Comparison of ENCODE assay signal across 21 cellular contexts in genomic region chr2:205073433-205074020, GRCh38.
DNase-seq lines count a peak whose midpoint lies in the region; ATAC-seq, FAIRE-seq and TF ChIP-seq lines count a peak whose summit lies in the region.
"Had no signal": no experiment of that assay in that cellular context is flagged by ENCODE, and none has a peak within 500 bp of the region (broad histone marks: within the 10 kb centered on the region; RNA-seq: fewer than 3 reads in every experiment).

No MANE protein-coding gene starts in this region.

- H3K9me3 ChIP-seq in SK-N-SH (no peaks in the 10 kb centered on the region), endothelial cell of umbilical vein (replicated peaks; ENCODE audit: control insufficient read depth, insufficient read depth, low read length) (no peaks in the 10 kb centered on the region), HepG2 (ENCODE audit: low read length) (no peaks in the 10 kb centered on the region)
- H3K9me3 ChIP-seq: BLaER1 had no signal

- dilution Hi-C loops in endothelial cell of umbilical vein (cut with MboI; ENCODE audit: extremely low pct_ligation_motif_present, low sequenced_read_pairs), result no loop called here

- TF ChIP-seq EP300 in SK-N-SH (IDR thresholded peaks at IDR 0.05; ENCODE audit: borderline replicate concordance in 1 of 2, low read depth in 1 of 2, low read length in 1 of 2) (peak in 1 of 2 experiments; percentile 53; a peak in 1 of 4 replicates), HepG2 (IDR thresholded peaks at IDR 0.05; ENCODE audit: low read depth in 2 of 2, low read length in 2 of 2) (no peak), HepG2 (CRISPR knock-in tag; IDR thresholded peaks at IDR 0.05; ENCODE audit: borderline replicate concordance) (no peak)

- H3K4me2 ChIP-seq in SK-N-SH, result no peak overlapping the region
- H3K4me2 ChIP-seq in endothelial cell of umbilical vein (ENCODE audit: insufficient read depth, low read length), result no peak overlapping the region
- no peak overlapping the region for H3K4me2 ChIP-seq in HepG2 (ENCODE audit: low read depth, low read length)
- H3K4me2 ChIP-seq: BLaER1 had no signal

- intact Hi-C loops in endothelial cell of umbilical vein (cut with micrococcal nuclease) (no loop called here), HepG2 (cut with micrococcal nuclease; ENCODE audit: unreplicated experiment) (no loop called here)

- no peak for TF ChIP-seq CTCF in SK-N-SH (IDR thresholded peaks at IDR 0.05)
- TF ChIP-seq CTCF in endothelial cell of umbilical vein (IDR thresholded peaks at IDR 0.05; ENCODE audit: extremely low read depth in 1 of 2, insufficient read depth in 1 of 2, low read depth in 1 of 2, low read length in 2 of 2), result no peak
- TF ChIP-seq CTCF in osteocyte (IDR thresholded peaks at IDR 0.05), result no peak
- no peak for TF ChIP-seq CTCF in HepG2 (CRISPR knock-in tag; IDR thresholded peaks at IDR 0.05)

- H3K79me2 ChIP-seq in SK-N-SH (ENCODE audit: insufficient read depth), result no peaks in the 10 kb centered on the region
- no peaks in the 10 kb centered on the region for H3K79me2 ChIP-seq in endothelial cell of umbilical vein (ENCODE audit: control insufficient read depth, insufficient read depth, low read length)
- no peaks in the 10 kb centered on the region for H3K79me2 ChIP-seq in HepG2 (ENCODE audit: insufficient read depth, low read length)

- POLR2A ChIA-PET in SK-N-SH (lab: Yijun Ruan, JAX), result no interaction called here
- POLR2A ChIA-PET in endothelial cell of umbilical vein (lab: Charles Lee), result no interaction called here
- POLR2A ChIA-PET in HepG2 (lab: Yijun Ruan, JAX), result no interaction called here

- in situ Hi-C loops in HepG2 (cut with HindIII; ENCODE audit: extremely low pct_ligation_motif_present, low pct_unique_long_range_greater_than_20kb), result no loop called here

- H3K4me3 Mint-ChIP-seq in osteocyte (ENCODE audit: unreplicated experiment), result no peak overlapping the region
- H3K4me3 Mint-ChIP-seq: CD4-positive, CD25-positive, alpha-beta regulatory T cell; H9 had no signal

- H3K27ac ChIP-seq in SK-N-SH (ENCODE audit: low read depth in 2 of 2, low read length in 1 of 2), result peak overlapping the region in 1 of 2 experiments; percentile 94; a peak in 2 of 4 replicates
- H3K27ac ChIP-seq in endothelial cell of umbilical vein (ENCODE audit: insufficient read depth, low read depth, low read length), result no peak overlapping the region
- no peak overlapping the region for H3K27ac ChIP-seq in HepG2 (ENCODE audit: extremely low read length, insufficient read depth, low read length)
- H3K27ac ChIP-seq: BLaER1 had no signal

- peak overlapping the region; percentile 67 for H3K27ac Mint-ChIP-seq in osteocyte (ENCODE audit: unreplicated experiment)
- H3K27ac Mint-ChIP-seq: CD4-positive, CD25-positive, alpha-beta regulatory T cell; H9 had no signal

- CTCF ChIA-PET in SK-N-SH (lab: Yijun Ruan, JAX), result interaction anchor here (1.3 to 2.2 kb wide), 4 partner anchors 9 to 853 kb away, joined by 3 to 7 read pairs (median 4); no protein-coding TSS in a partner anchor
- CTCF ChIA-PET in endothelial cell of umbilical vein (lab: Charles Lee), result no interaction called here
- CTCF ChIA-PET in HepG2 (lab: Yijun Ruan, JAX; ENCODE audit: low intra/inter-chr PET ratio, low total read pairs), result no interaction called here

- no peaks in the 10 kb centered on the region for H3K9me1 ChIP-seq in endothelial cell of umbilical vein (replicated peaks; ENCODE audit: control insufficient read depth, extremely low read depth, insufficient read depth, low read length)

- no peak for ATAC-seq in HepG2
- no peak for ATAC-seq in HG02973 (IDR thresholded peaks at IDR 0.05; ENCODE audit: unreplicated experiment)
- ATAC-seq: PC-3 had no signal

- TF ChIP-seq RAD21 in SK-N-SH (IDR thresholded peaks at IDR 0.05; ENCODE audit: low read length), result no peak
- no peak for TF ChIP-seq RAD21 in HepG2 (CRISPR knock-in tag; IDR thresholded peaks at IDR 0.05)

- DNase-seq in H54 (ENCODE audit: insufficient read length, low spot score) (no peak), SK-N-SH (no peak), endothelial cell of umbilical vein (ENCODE audit: low read depth, low spot score) (peak; percentile 75), osteocyte (ENCODE audit: extremely low spot score, unreplicated experiment) (no peak), HepG2 (ENCODE audit: low spot score) (no peak), activated gamma-delta T cell (lab: John Stamatoyannopoulos, UW) (no peak)
- DNase-seq: CD4-positive, CD25-positive, alpha-beta regulatory T cell; H9; IMR-90; KG1; MM.1S; NCI-H2029; NCI-H446 treated with DMSO at 0.1 percent for 48 hours; NCI-H526; NCI-H82; NK-92 treated with Interleukin-12 subunit alpha and Interleukin-12 subunit beta, amount 100 ng/mL, for 24 hours; PC-3 had no signal

- FAIRE-seq in H54 (lab: Jason Lieb, UNC) (peak; percentile 6), endothelial cell of umbilical vein (lab: Jason Lieb, UNC) (no peak), HepG2 (lab: Jason Lieb, UNC) (no peak)
- FAIRE-seq: A204.1, D721Med had no signal

- peaks cover 24% of the 10 kb centered on the region for H3K4me1 Mint-ChIP-seq in osteocyte (ENCODE audit: unreplicated experiment)

- 46% methylated on average over 2 of the region's 2 CpGs for WGBS in SK-N-SH (ENCODE audit: low lambda C conversion rate)
- 35% methylated on average over 2 of the region's 2 CpGs for WGBS in HepG2 (ENCODE audit: low lambda C conversion rate)

- H4K20me1 ChIP-seq in SK-N-SH (ENCODE audit: insufficient read depth) (no peaks in the 10 kb centered on the region), endothelial cell of umbilical vein (replicated peaks; ENCODE audit: control insufficient read depth, extremely low read depth, insufficient read depth, low read length) (no peaks in the 10 kb centered on the region), HepG2 (ENCODE audit: insufficient read depth, low read length) (no peaks in the 10 kb centered on the region)
- H4K20me1 ChIP-seq: BLaER1 had no signal

- peaks cover 4% of the 10 kb centered on the region for H3K9me3 Mint-ChIP-seq in osteocyte (ENCODE audit: unreplicated experiment)
- H3K9me3 Mint-ChIP-seq: H9 had no signal

- TF ChIP-seq POLR2A in H54 (IDR thresholded peaks at IDR 0.05; ENCODE audit: low read depth, low read length) (no peak), endothelial cell of umbilical vein (IDR thresholded peaks at IDR 0.05; ENCODE audit: low read depth, low read length) (no peak), HepG2 (IDR thresholded peaks at IDR 0.05; ENCODE audit: insufficient read depth in 1 of 2, low read depth in 2 of 2, low read length in 2 of 2) (no peak)

- H2AFZ ChIP-seq in SK-N-SH (ENCODE audit: low read depth) (no peak overlapping the region), endothelial cell of umbilical vein (ENCODE audit: low read depth, low read length) (no peak overlapping the region), HepG2 (ENCODE audit: low read length) (no peak overlapping the region)

- no peaks in the 10 kb centered on the region for H3F3A ChIP-seq in SK-N-SH (replicated peaks; ENCODE audit: insufficient read depth)

- no peaks in the 10 kb centered on the region for H3K27me3 Mint-ChIP-seq in osteocyte (ENCODE audit: unreplicated experiment)
- H3K27me3 Mint-ChIP-seq: CD4-positive, CD25-positive, alpha-beta regulatory T cell had no signal

- H3K36me3 ChIP-seq in SK-N-SH (replicated peaks in 1 of 2; ENCODE audit: control insufficient read depth in 1 of 2, insufficient read depth in 2 of 2, low read length in 1 of 2) (no peaks in the 10 kb centered on the region), endothelial cell of umbilical vein (ENCODE audit: control insufficient read depth in 2 of 2, extremely low read depth in 1 of 2, insufficient read depth in 2 of 2, low read length in 2 of 2) (no peaks in the 10 kb centered on the region), HepG2 (replicated peaks in 1 of 2; ENCODE audit: control insufficient read depth in 1 of 2, insufficient read depth in 2 of 2, low read length in 2 of 2) (no peaks in the 10 kb centered on the region)
- H3K36me3 ChIP-seq: BLaER1 had no signal

- H3K36me3 Mint-ChIP-seq in osteocyte (ENCODE audit: unreplicated experiment), result no peaks in the 10 kb centered on the region

- H3K27me3 ChIP-seq in SK-N-SH (ENCODE audit: insufficient read depth) (no peaks in the 10 kb centered on the region), endothelial cell of umbilical vein (ENCODE audit: control insufficient read depth in 2 of 2, insufficient read depth in 2 of 2, low read length in 2 of 2) (no peaks in the 10 kb centered on the region), HepG2 (ENCODE audit: control insufficient read depth in 1 of 2, insufficient read depth in 2 of 2, low read length in 2 of 2) (no peaks in the 10 kb centered on the region)
- H3K27me3 ChIP-seq: BLaER1 had no signal

- H3K9me2 ChIP-seq in SK-N-SH, result no peaks in the 10 kb centered on the region

- H3K4me3 ChIP-seq in SK-N-SH (ENCODE audit: low read depth in 2 of 2, low read length in 1 of 2), result no peak overlapping the region
- H3K4me3 ChIP-seq in endothelial cell of umbilical vein (replicated peaks in 1 of 3; ENCODE audit: insufficient read depth in 1 of 3, low read depth in 1 of 3, low read length in 3 of 3), result no peak overlapping the region
- H3K4me3 ChIP-seq in HepG2 (replicated peaks in 1 of 3; ENCODE audit: insufficient read depth in 1 of 3, low read depth in 2 of 3, low read length in 3 of 3), result no peak overlapping the region
- H3K4me3 ChIP-seq: BLaER1 had no signal

- BruUV-seq in endothelial cell of umbilical vein (replicated peaks; lab: Mats Ljungman, UMichigan) (no TSS peak), HepG2 (replicated peaks; lab: Mats Ljungman, UMichigan) (no TSS peak)

- H3K9ac ChIP-seq in SK-N-SH, result no peak overlapping the region
- no peak overlapping the region for H3K9ac ChIP-seq in endothelial cell of umbilical vein (replicated peaks; ENCODE audit: extremely low read depth, insufficient read depth, low read length)
- H3K9ac ChIP-seq in HepG2 (ENCODE audit: insufficient read depth, low read depth, low read length), result no peak overlapping the region
- H3K9ac ChIP-seq: BLaER1 had no signal

- H3K4me1 ChIP-seq in SK-N-SH (ENCODE audit: control insufficient read depth in 1 of 2, insufficient read depth in 2 of 2, low read depth in 1 of 2, low read length in 1 of 2) (peaks cover 0 to 17% of the 10 kb centered on the region in 2 experiments; a peak in 2 of 4 replicates), endothelial cell of umbilical vein (ENCODE audit: control insufficient read depth, extremely low read depth, insufficient read depth, low read length) (no peaks in the 10 kb centered on the region), HepG2 (ENCODE audit: insufficient read depth, low read length) (no peaks in the 10 kb centered on the region)
- H3K4me1 ChIP-seq: BLaER1 had no signal

TF ChIP-seq in SK-N-SH, 30 proteins besides CTCF, POLR2A, EP300 and RAD21 (continues in another document):
- TF ChIP-seq GATA2 (CRISPR knock-in tag; IDR thresholded peaks at IDR 0.05) (peak; percentile 55), YY1 (IDR thresholded peaks at IDR 0.05; ENCODE audit: low read depth) (no peak)

TF ChIP-seq in endothelial cell of umbilical vein, 7 proteins besides CTCF, POLR2A, EP300 and RAD21 (continues in another document):
- no peak for TF ChIP-seq GATA2 (IDR thresholded peaks at IDR 0.05; ENCODE audit: insufficient read depth, insufficient read length, low read depth, low read length)

TF ChIP-seq in HepG2, 621 proteins besides CTCF, POLR2A, EP300 and RAD21 (continues in another document):
- TF ChIP-seq ZNF136 (CRISPR knock-in tag; IDR thresholded peaks at IDR 0.05; ENCODE audit: low read depth) (no peak), HOXA5 (CRISPR knock-in tag; IDR thresholded peaks at IDR 0.05) (no peak), DR1 (CRISPR knock-in tag; IDR thresholded peaks at IDR 0.05) (no peak)
